Comparison of ENCODE assay signal across 2 cellular contexts in the genomic region with DNA sequence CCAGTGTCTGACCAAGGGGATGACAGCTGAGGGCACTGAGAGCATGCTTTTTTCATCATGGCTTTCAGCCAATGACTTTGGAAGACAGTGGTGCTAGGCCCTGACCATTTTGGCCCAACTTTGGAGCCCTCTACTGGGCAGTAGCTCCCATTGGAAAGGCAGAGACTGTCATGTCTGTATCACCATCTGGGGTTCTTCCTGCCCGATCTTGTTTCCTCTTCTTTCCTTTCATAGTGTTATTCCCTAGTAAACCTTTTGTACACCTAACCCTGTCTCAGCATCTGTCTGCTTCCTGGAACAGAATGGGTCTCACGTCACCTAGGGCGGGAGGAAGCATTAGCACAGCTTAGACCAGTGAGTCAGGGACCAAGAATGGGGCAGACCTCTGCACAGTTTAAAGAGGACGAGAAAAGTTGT.
TF ChIP-seq lines count a peak whose summit lies in the region.

No MANE protein-coding gene starts in this region.

TF ChIP-seq in A549, 52 proteins besides CTCF, POLR2A, EP300 and RAD21 (continued from another document):
- TF ChIP-seq, protein P1, sequence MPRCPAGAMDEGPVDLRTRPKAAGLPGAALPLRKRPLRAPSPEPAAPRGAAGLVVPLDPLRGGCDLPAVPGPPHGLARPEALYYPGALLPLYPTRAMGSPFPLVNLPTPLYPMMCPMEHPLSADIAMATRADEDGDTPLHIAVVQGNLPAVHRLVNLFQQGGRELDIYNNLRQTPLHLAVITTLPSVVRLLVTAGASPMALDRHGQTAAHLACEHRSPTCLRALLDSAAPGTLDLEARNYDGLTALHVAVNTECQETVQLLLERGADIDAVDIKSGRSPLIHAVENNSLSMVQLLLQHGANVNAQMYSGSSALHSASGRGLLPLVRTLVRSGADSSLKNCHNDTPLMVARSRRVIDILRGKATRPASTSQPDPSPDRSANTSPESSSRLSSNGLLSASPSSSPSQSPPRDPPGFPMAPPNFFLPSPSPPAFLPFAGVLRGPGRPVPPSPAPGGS (IDR thresholded peaks at IDR 0.05) = no peak
- TF ChIP-seq ZNF302 (CRISPR knock-in tag; IDR thresholded peaks at IDR 0.05) (no peak), NFE2L2 (conservative IDR thresholded peaks at IDR 0.05; ENCODE audit: low read length) (no peak), KDM5A (IDR thresholded peaks at IDR 0.05) (no peak), ESRRA (IDR thresholded peaks at IDR 0.05; ENCODE audit: borderline replicate concordance, low read length) (no peak), HOXB13 (CRISPR knock-in tag; IDR thresholded peaks at IDR 0.05; ENCODE audit: low read depth) (no peak), CBX8 (IDR thresholded peaks at IDR 0.05) (no peak), BHLHE40 (IDR thresholded peaks at IDR 0.05; ENCODE audit: low read depth, low read length) (no peak)
- TF ChIP-seq, protein P2, sequence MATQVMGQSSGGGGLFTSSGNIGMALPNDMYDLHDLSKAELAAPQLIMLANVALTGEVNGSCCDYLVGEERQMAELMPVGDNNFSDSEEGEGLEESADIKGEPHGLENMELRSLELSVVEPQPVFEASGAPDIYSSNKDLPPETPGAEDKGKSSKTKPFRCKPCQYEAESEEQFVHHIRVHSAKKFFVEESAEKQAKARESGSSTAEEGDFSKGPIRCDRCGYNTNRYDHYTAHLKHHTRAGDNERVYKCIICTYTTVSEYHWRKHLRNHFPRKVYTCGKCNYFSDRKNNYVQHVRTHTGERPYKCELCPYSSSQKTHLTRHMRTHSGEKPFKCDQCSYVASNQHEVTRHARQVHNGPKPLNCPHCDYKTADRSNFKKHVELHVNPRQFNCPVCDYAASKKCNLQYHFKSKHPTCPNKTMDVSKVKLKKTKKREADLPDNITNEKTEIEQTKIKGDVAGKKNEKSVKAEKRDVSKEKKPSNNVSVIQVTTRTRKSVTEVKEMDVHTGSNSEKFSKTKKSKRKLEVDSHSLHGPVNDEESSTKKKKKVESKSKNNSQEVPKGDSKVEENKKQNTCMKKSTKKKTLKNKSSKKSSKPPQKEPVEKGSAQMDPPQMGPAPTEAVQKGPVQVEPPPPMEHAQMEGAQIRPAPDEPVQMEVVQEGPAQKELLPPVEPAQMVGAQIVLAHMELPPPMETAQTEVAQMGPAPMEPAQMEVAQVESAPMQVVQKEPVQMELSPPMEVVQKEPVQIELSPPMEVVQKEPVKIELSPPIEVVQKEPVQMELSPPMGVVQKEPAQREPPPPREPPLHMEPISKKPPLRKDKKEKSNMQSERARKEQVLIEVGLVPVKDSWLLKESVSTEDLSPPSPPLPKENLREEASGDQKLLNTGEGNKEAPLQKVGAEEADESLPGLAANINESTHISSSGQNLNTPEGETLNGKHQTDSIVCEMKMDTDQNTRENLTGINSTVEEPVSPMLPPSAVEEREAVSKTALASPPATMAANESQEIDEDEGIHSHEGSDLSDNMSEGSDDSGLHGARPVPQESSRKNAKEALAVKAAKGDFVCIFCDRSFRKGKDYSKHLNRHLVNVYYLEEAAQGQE (IDR thresholded peaks at IDR 0.05) = no peak
- TF ChIP-seq, protein P3, sequence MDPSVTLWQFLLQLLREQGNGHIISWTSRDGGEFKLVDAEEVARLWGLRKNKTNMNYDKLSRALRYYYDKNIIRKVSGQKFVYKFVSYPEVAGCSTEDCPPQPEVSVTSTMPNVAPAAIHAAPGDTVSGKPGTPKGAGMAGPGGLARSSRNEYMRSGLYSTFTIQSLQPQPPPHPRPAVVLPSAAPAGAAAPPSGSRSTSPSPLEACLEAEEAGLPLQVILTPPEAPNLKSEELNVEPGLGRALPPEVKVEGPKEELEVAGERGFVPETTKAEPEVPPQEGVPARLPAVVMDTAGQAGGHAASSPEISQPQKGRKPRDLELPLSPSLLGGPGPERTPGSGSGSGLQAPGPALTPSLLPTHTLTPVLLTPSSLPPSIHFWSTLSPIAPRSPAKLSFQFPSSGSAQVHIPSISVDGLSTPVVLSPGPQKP (IDR thresholded peaks at IDR 0.05; ENCODE audit: low read depth, low read length) = no peak

TF ChIP-seq in GM23338, 12 proteins besides CTCF, POLR2A, EP300 and RAD21 (continued from another document):
- TF ChIP-seq, protein P2 (IDR thresholded peaks at IDR 0.05; ENCODE audit: unreplicated experiment) = no peak
- TF ChIP-seq JUNB (IDR thresholded peaks at IDR 0.05; ENCODE audit: unreplicated experiment) (no peak), STAT1 (IDR thresholded peaks at IDR 0.05; ENCODE audit: unreplicated experiment) (no peak), ZNF114 (CRISPR knock-in tag; IDR thresholded peaks at IDR 0.05) (no peak), ZNF331 (CRISPR knock-in tag; IDR thresholded peaks at IDR 0.05; ENCODE audit: low read depth) (no peak), CREB1 (CRISPR knock-in tag; IDR thresholded peaks at IDR 0.05; ENCODE audit: low read depth) (no peak)
- TF ChIP-seq, protein P4, sequence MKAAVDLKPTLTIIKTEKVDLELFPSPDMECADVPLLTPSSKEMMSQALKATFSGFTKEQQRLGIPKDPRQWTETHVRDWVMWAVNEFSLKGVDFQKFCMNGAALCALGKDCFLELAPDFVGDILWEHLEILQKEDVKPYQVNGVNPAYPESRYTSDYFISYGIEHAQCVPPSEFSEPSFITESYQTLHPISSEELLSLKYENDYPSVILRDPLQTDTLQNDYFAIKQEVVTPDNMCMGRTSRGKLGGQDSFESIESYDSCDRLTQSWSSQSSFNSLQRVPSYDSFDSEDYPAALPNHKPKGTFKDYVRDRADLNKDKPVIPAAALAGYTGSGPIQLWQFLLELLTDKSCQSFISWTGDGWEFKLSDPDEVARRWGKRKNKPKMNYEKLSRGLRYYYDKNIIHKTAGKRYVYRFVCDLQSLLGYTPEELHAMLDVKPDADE (IDR thresholded peaks at IDR 0.05) = no peak
- TF ChIP-seq, protein P5, sequence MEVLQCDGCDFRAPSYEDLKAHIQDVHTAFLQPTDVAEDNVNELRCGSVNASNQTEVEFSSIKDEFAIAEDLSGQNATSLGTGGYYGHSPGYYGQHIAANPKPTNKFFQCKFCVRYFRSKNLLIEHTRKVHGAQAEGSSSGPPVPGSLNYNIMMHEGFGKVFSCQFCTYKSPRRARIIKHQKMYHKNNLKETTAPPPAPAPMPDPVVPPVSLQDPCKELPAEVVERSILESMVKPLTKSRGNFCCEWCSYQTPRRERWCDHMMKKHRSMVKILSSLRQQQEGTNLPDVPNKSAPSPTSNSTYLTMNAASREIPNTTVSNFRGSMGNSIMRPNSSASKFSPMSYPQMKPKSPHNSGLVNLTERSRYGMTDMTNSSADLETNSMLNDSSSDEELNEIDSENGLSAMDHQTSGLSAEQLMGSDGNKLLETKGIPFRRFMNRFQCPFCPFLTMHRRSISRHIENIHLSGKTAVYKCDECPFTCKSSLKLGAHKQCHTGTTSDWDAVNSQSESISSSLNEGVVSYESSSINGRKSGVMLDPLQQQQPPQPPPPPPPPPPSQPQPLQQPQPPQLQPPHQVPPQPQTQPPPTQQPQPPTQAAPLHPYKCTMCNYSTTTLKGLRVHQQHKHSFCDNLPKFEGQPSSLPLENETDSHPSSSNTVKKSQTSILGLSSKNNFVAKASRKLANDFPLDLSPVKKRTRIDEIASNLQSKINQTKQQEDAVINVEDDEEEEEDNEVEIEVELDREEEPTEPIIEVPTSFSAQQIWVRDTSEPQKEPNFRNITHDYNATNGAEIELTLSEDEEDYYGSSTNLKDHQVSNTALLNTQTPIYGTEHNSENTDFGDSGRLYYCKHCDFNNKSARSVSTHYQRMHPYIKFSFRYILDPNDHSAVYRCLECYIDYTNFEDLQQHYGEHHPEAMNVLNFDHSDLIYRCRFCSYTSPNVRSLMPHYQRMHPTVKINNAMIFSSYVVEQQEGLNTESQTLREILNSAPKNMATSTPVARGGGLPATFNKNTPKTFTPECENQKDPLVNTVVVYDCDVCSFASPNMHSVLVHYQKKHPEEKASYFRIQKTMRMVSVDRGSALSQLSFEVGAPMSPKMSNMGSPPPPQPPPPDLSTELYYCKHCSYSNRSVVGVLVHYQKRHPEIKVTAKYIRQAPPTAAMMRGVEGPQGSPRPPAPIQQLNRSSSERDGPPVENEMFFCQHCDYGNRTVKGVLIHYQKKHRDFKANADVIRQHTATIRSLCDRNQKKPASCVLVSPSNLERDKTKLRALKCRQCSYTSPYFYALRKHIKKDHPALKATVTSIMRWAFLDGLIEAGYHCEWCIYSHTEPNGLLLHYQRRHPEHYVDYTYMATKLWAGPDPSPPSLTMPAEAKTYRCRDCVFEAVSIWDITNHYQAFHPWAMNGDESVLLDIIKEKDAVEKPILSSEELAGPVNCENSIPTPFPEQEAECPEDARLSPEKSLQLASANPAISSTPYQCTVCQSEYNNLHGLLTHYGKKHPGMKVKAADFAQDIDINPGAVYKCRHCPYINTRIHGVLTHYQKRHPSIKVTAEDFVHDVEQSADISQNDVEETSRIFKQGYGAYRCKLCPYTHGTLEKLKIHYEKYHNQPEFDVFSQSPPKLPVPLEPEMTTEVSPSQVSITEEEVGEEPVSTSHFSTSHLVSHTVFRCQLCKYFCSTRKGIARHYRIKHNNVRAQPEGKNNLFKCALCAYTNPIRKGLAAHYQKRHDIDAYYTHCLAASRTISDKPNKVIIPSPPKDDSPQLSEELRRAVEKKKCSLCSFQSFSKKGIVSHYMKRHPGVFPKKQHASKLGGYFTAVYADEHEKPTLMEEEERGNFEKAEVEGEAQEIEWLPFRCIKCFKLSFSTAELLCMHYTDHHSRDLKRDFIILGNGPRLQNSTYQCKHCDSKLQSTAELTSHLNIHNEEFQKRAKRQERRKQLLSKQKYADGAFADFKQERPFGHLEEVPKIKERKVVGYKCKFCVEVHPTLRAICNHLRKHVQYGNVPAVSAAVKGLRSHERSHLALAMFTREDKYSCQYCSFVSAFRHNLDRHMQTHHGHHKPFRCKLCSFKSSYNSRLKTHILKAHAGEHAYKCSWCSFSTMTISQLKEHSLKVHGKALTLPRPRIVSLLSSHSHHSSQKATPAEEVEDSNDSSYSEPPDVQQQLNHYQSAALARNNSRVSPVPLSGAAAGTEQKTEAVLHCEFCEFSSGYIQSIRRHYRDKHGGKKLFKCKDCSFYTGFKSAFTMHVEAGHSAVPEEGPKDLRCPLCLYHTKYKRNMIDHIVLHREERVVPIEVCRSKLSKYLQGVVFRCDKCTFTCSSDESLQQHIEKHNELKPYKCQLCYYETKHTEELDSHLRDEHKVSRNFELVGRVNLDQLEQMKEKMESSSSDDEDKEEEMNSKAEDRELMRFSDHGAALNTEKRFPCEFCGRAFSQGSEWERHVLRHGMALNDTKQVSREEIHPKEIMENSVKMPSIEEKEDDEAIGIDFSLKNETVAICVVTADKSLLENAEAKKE (CRISPR knock-in tag; IDR thresholded peaks at IDR 0.05) = no peak
TF ChIP-seq in GM23338: peak in this region for 0.
